8 cellular contexts compared by ENCODE assay signal in genomic region chr9:86353591-86354047, GRCh38.
DNase-seq lines count a peak whose midpoint lies in the region; ATAC-seq, FAIRE-seq and TF ChIP-seq lines count a peak whose summit lies in the region.

No MANE protein-coding gene starts in this region.

- no peaks in the 10 kb centered on the region for H3K9me3 Mint-ChIP-seq in activated T-cell treated with anti-CD3 and anti-CD28 coated beads, Interleukin-2, amount 50 U/mL, for 24 hours

- peak overlapping the region; percentile 98 for H3K4me3 Mint-ChIP-seq in activated T-cell treated with anti-CD3 and anti-CD28 coated beads, Interleukin-2, amount 50 U/mL, for 24 hours

- no peaks in the 10 kb centered on the region for H3K27me3 Mint-ChIP-seq in activated T-cell treated with anti-CD3 and anti-CD28 coated beads, Interleukin-2, amount 50 U/mL, for 24 hours

- TF ChIP-seq CTCF in GM12864 (IDR thresholded peaks at IDR 0.05; ENCODE audit: low read depth, low read length, missing control alignments) (no peak), LNCaP clone FGC (IDR thresholded peaks at IDR 0.05; ENCODE audit: control insufficient read depth, extremely low read depth, insufficient read depth) (no peak)

- H3K4me1 Mint-ChIP-seq in activated T-cell treated with anti-CD3 and anti-CD28 coated beads, Interleukin-2, amount 50 U/mL, for 24 hours (ENCODE audit: low read depth), result peaks cover 38% of the 10 kb centered on the region

- H3K36me3 Mint-ChIP-seq in activated T-cell treated with anti-CD3 and anti-CD28 coated beads, Interleukin-2, amount 50 U/mL, for 24 hours (ENCODE audit: low read depth), result peaks cover 52% of the 10 kb centered on the region

- peak overlapping the region; percentile 93 for H3K4me3 ChIP-seq in GM12864 (ENCODE audit: low read depth, low read length)
- H3K4me3 ChIP-seq in LNCaP clone FGC (ENCODE audit: low read depth, low read length), result peak overlapping the region; percentile 94

- no peak for FAIRE-seq in RCC 7860 (lab: Jason Lieb, UNC)

- H3K27ac Mint-ChIP-seq in activated T-cell treated with anti-CD3 and anti-CD28 coated beads, Interleukin-2, amount 50 U/mL, for 24 hours, result peak overlapping the region; percentile 98

- no peak for DNase-seq in GM12864 (ENCODE audit: low read depth)
- no peak for DNase-seq in LNCaP clone FGC (ENCODE audit: low read depth)
- no peak for DNase-seq in activated T-cell treated with anti-CD3 and anti-CD28 coated beads, Interleukin-2, amount 50 U/mL, for 24 hours
- peak; percentile 16 for DNase-seq in globus pallidus (ENCODE audit: low spot score)
- peak; percentile 45 for DNase-seq in pons (ENCODE audit: low spot score)
- no peak for DNase-seq in RCC 7860 (ENCODE audit: low spot score)

- ATAC-seq in GM21619 (IDR thresholded peaks at IDR 0.05; ENCODE audit: unreplicated experiment) (no peak), HG03280 (IDR thresholded peaks at IDR 0.05; ENCODE audit: unreplicated experiment) (no peak)

Comparison
In these comparisons a context has a peak if more than half of its experiments do, and no peak if none do; other contexts are left out.
1. DNase-seq: peak in globus pallidus (single experiment) and pons (single experiment); none in GM12864 (single experiment), LNCaP clone FGC (single experiment), activated T-cell treated with anti-CD3 and anti-CD28 coated beads, Interleukin-2, amount 50 U/mL, for 24 hours (single experiment) and RCC 7860 (single experiment).